17 cellular contexts compared by ENCODE assay signal in the genomic region with DNA sequence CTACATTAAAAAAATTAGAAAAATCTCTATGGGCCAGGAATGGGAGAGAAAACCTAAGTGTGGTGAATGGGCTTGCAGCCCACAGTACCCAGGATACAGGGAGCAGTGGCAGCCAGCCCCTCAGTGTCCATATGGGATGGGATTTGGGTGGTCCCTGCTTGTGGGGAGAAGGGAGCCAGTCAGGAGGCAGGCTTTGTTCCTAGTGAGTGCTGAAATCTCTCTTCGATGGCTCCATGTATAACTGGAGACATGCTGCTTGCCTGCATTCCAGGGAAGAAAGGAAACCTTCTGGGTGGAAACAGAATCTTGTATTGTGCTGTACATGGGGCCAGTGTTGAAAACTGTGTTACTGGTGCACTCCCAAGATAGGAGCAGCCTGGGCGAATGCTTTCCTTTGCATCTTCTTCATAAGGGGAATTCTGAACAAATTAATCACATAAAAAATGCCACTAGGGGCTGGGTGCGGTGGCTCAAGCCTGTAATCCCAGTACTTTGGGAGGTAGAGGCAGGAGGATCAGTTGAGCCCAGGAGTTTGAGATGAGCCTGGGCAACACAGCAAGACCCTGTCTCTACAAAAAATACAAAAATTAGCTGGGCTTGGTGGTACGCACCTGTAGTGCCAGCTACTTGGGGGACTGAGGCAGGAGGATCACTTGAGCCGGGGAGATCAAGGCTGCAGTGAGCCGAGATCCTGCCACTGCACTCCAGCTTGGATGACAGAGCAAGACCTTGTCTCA. TPM values are rescaled to one million over a fixed set of nuclear protein-coding genes. Genes with fewer than 3 reads are reported as not detected.
DNase-seq lines count a peak whose midpoint lies in the region; ATAC-seq and TF ChIP-seq lines count a peak whose summit lies in the region.
"Had no signal": no experiment of that assay in that cellular context is flagged by ENCODE, and none has a peak within 500 bp of the region (broad histone marks: within the 10 kb centered on the region; RNA-seq: fewer than 3 reads in every experiment).

No MANE protein-coding gene starts in this region.

- no peaks in the 10 kb centered on the region for H3K27me3 Mint-ChIP-seq in Caco-2 (ENCODE audit: insufficient read depth, unreplicated experiment)

- peaks cover 22% of the 10 kb centered on the region for H3K4me1 Mint-ChIP-seq in Caco-2 (ENCODE audit: low read depth, unreplicated experiment)
- H3K4me1 Mint-ChIP-seq: activated CD4-positive, alpha-beta T cell treated with anti-CD3 and anti-CD28 coated beads, Interleukin-2, amount 10 ng/mL, durations not matched to agents 24 days and 14 days had no signal

- no peak for TF ChIP-seq CTCF in Caco-2 (IDR thresholded peaks at IDR 0.05; ENCODE audit: insufficient read depth in 1 of 2, low read depth in 1 of 2, low read length in 1 of 2, severe bottlenecking in 1 of 2, unreplicated experiment in 1 of 2)
- no peak for TF ChIP-seq CTCF in fibroblast of the aortic adventitia (IDR thresholded peaks at IDR 0.05; ENCODE audit: insufficient read depth, low read length)

- DNase-seq in Caco-2: no peak
- DNase-seq in NT2/D1 (ENCODE audit: low read depth, low spot score): no peak
- DNase-seq in fibroblast of the aortic adventitia (ENCODE audit: low read depth): peak; percentile 37
- peak in 1 of 2 donors; percentile 17 for DNase-seq in trophoblast cell
- DNase-seq in HCEC 1CT: no peak
- no peak for DNase-seq in activated naive CD4-positive, alpha-beta T cell treated with anti-CD3 and anti-CD28 coated beads, Interleukin-2, amount 50 U/mL, for 72 hours (ENCODE audit: low spot score in 2 of 2)
- DNase-seq: activated CD4-positive, alpha-beta T cell treated with anti-CD3 and anti-CD28 coated beads, Interleukin-2, amount 10 ng/mL, durations not matched to agents 24 days and 14 days; activated T-cell treated with anti-CD3 and anti-CD28 coated beads, Interleukin-2, amount 50 U/mL, for 24 hours; DMS 273 treated with DMSO at 0.1 percent for 48 hours; hippocampal formation; SHP77; stimulated activated CD4-positive, alpha-beta T cell treated with anti-CD3 and anti-CD28 coated beads, Interleukin-4, amount 100 ng/mL, for 4 hours had no signal

- peak overlapping the region; percentile 96 for H2BK12ac ChIP-seq in trophoblast cell (ENCODE audit: low read length)

- H4K91ac ChIP-seq in trophoblast cell (ENCODE audit: low read depth, low read length): peak overlapping the region; percentile 95

- H3K9me3 ChIP-seq in Caco-2 (no peaks in the 10 kb centered on the region), NT2/D1 (ENCODE audit: insufficient read depth, low read length) (no peaks in the 10 kb centered on the region), trophoblast cell (ENCODE audit: insufficient read depth, low read depth, low read length) (no peaks in the 10 kb centered on the region)
- H3K9me3 ChIP-seq: adrenal gland, transverse colon had no signal

- peaks cover 23% of the 10 kb centered on the region for H3K4me1 ChIP-seq in Caco-2
- H3K4me1 ChIP-seq in NT2/D1 (ENCODE audit: insufficient read depth, insufficient read length): peaks cover 15% of the 10 kb centered on the region
- H3K4me1 ChIP-seq in trophoblast cell (ENCODE audit: control insufficient read depth in 1 of 2, insufficient read depth in 2 of 2, low read length in 2 of 2): peaks cover 11 to 17% of the 10 kb centered on the region in 2 experiments
- H3K4me1 ChIP-seq: adrenal gland had no signal

- no peak overlapping the region for H3K23ac ChIP-seq in trophoblast cell (ENCODE audit: low read length)

- H2AK5ac ChIP-seq in trophoblast cell (ENCODE audit: low read length): peak overlapping the region; percentile 95

- H3K4ac ChIP-seq in trophoblast cell (ENCODE audit: low read depth, low read length): peak overlapping the region; percentile 81

- H3K36me3 ChIP-seq in Caco-2 (ENCODE audit: control insufficient read depth, insufficient read depth, low read length): no peaks in the 10 kb centered on the region
- H3K36me3 ChIP-seq in NT2/D1 (ENCODE audit: insufficient read depth, insufficient read length, low read length): peaks cover 12% of the 10 kb centered on the region
- H3K36me3 ChIP-seq in trophoblast cell (ENCODE audit: control insufficient read depth in 1 of 2, insufficient read depth in 2 of 2, low read length in 2 of 2): peaks cover 8 to 9% of the 10 kb centered on the region in 2 experiments
- H3K36me3 ChIP-seq: adrenal gland, transverse colon had no signal

- H3K36me3 Mint-ChIP-seq in Caco-2 (ENCODE audit: insufficient read depth, unreplicated experiment): peaks cover 6% of the 10 kb centered on the region
- H3K36me3 Mint-ChIP-seq in activated naive CD4-positive, alpha-beta T cell treated with anti-CD3 and anti-CD28 coated beads, Interleukin-2, amount 50 U/mL, for 72 hours: no peaks in the 10 kb centered on the region
- H3K36me3 Mint-ChIP-seq: natural killer cell treated with Interleukin-12 subunit alpha and Interleukin-12 subunit beta and Interleukin-15 and Interleukin-18, amount 100 ng/mL, for 72 hours had no signal

- peak overlapping the region; percentile 95 for H2BK120ac ChIP-seq in trophoblast cell (ENCODE audit: insufficient read depth, low read length, poor library complexity)

- no peaks in the 10 kb centered on the region for H3K27me3 ChIP-seq in Caco-2 (replicated peaks; ENCODE audit: control insufficient read depth, insufficient read depth, low read length)
- no peaks in the 10 kb centered on the region for H3K27me3 ChIP-seq in NT2/D1 (ENCODE audit: insufficient read depth, insufficient read length)
- no peaks in the 10 kb centered on the region for H3K27me3 ChIP-seq in trophoblast cell (ENCODE audit: insufficient read depth, low read length)
- H3K27me3 ChIP-seq: adrenal gland, transverse colon had no signal

- peak overlapping the region; percentile 47 for H3K4me2 ChIP-seq in trophoblast cell (ENCODE audit: low read length)

- POLR2A ChIA-PET in Caco-2 (lab: Charles Lee): interaction anchor here (1.2 kb wide), 1 partner anchor 33 kb away, joined by 5 read pairs; no protein-coding TSS in a partner anchor

- BruUV-seq in Caco-2 (replicated peaks; lab: Mats Ljungman, UMichigan): TSS peak; percentile 91

- H4K8ac ChIP-seq in trophoblast cell (ENCODE audit: low read depth, low read length): peak overlapping the region; percentile 86

- CTCF ChIA-PET in Caco-2 (lab: Charles Lee): no interaction called here

- H3K27ac ChIP-seq in trophoblast cell (ENCODE audit: low read depth, low read length): peak overlapping the region; percentile 65
- H3K27ac ChIP-seq: adrenal gland had no signal

- ATAC-seq in HG02571 (IDR thresholded peaks at IDR 0.05; ENCODE audit: unreplicated experiment) (no peak), GM19455 (IDR thresholded peaks at IDR 0.05; ENCODE audit: unreplicated experiment) (no peak)
- no peak for ATAC-seq in activated naive CD4-positive, alpha-beta T cell treated with anti-CD3 and anti-CD28 coated beads, Interleukin-2, amount 50 U/mL, for 72 hours

- intact Hi-C loops in Caco-2 (cut with micrococcal nuclease; ENCODE audit: unreplicated experiment): no loop called here

- H3K79me1 ChIP-seq in trophoblast cell (ENCODE audit: low read length): peaks cover 10% of the 10 kb centered on the region

- H3K9ac ChIP-seq in NT2/D1 (ENCODE audit: insufficient read length, low read depth) (peak overlapping the region; percentile 37), trophoblast cell (ENCODE audit: low read length) (no peak overlapping the region)

- H2BK5ac ChIP-seq in trophoblast cell (ENCODE audit: low read depth, low read length, poor library complexity): peak overlapping the region; percentile 66

- H3K18ac ChIP-seq in trophoblast cell (ENCODE audit: low read length): peak overlapping the region; percentile 95

- peaks cover 2% of the 10 kb centered on the region for H3K79me2 ChIP-seq in trophoblast cell (ENCODE audit: control insufficient read depth, insufficient read depth, low read length, poor library complexity)

- WGBS in trophoblast cell (ENCODE audit: extremely low coverage, insufficient coverage, insufficient read length): no CpG with 5 or more reads among the region's 6 CpGs

- peak overlapping the region; percentile 70 for H3K4me3 Mint-ChIP-seq in Caco-2 (ENCODE audit: unreplicated experiment)
- H3K4me3 Mint-ChIP-seq: activated CD4-positive, alpha-beta T cell treated with anti-CD3 and anti-CD28 coated beads, Interleukin-2, amount 10 ng/mL, durations not matched to agents 24 days and 14 days; activated T-cell treated with anti-CD3 and anti-CD28 coated beads, Interleukin-2, amount 50 U/mL, for 24 hours; natural killer cell treated with Interleukin-12 subunit alpha and Interleukin-12 subunit beta and Interleukin-15 and Interleukin-18, amount 100 ng/mL, for 72 hours had no signal

- H3K14ac ChIP-seq in trophoblast cell (ENCODE audit: low read length): peak overlapping the region; percentile 91

- peak overlapping the region; percentile 78 for H2AFZ ChIP-seq in trophoblast cell (ENCODE audit: insufficient read depth, low read length, poor library complexity)

- peak overlapping the region; percentile 98 for H3K27ac Mint-ChIP-seq in Caco-2 (ENCODE audit: unreplicated experiment)
- H3K27ac Mint-ChIP-seq in activated naive CD4-positive, alpha-beta T cell treated with anti-CD3 and anti-CD28 coated beads, Interleukin-2, amount 50 U/mL, for 72 hours: peak overlapping the region in 1 of 2 donors; percentile 39
- H3K27ac Mint-ChIP-seq: activated CD4-positive, alpha-beta T cell treated with anti-CD3 and anti-CD28 coated beads, Interleukin-2, amount 10 ng/mL, durations not matched to agents 24 days and 14 days; activated T-cell treated with anti-CD3 and anti-CD28 coated beads, Interleukin-2, amount 50 U/mL, for 24 hours; natural killer cell treated with Interleukin-12 subunit alpha and Interleukin-12 subunit beta and Interleukin-15 and Interleukin-18, amount 100 ng/mL, for 72 hours had no signal

- no peaks in the 10 kb centered on the region for H3K9me3 Mint-ChIP-seq in Caco-2 (ENCODE audit: unreplicated experiment)
- no peaks in the 10 kb centered on the region for H3K9me3 Mint-ChIP-seq in activated naive CD4-positive, alpha-beta T cell treated with anti-CD3 and anti-CD28 coated beads, Interleukin-2, amount 50 U/mL, for 72 hours
- H3K9me3 Mint-ChIP-seq: activated CD4-positive, alpha-beta T cell treated with anti-CD3 and anti-CD28 coated beads, Interleukin-2, amount 10 ng/mL, durations not matched to agents 24 days and 14 days; activated T-cell treated with anti-CD3 and anti-CD28 coated beads, Interleukin-2, amount 50 U/mL, for 24 hours; natural killer cell treated with Interleukin-12 subunit alpha and Interleukin-12 subunit beta and Interleukin-15 and Interleukin-18, amount 100 ng/mL, for 72 hours had no signal

- H3K4me3 ChIP-seq in Caco-2 (ENCODE audit: low read depth, low read length) (no peak overlapping the region), NT2/D1 (ENCODE audit: insufficient read length, low read depth) (no peak overlapping the region), fibroblast of the aortic adventitia (ENCODE audit: low read depth, low read length) (no peak overlapping the region), trophoblast cell (ENCODE audit: low read depth, low read length) (no peak overlapping the region)
- H3K4me3 ChIP-seq: adrenal gland, transverse colon had no signal

- H4K12ac ChIP-seq in trophoblast cell (ENCODE audit: low read depth, low read length): peak overlapping the region; percentile 59

RNA-seq across cellular contexts. Expression of a gene that starts 36.0 kb away (rescaled TPM):
- 32.9 and 41.4 TPM in 2 replicates for total RNA-seq in Caco-2 (2022)
- total RNA-seq in fibroblast of the aortic adventitia (ENCODE audit: low replicate concordance): 25.8 and 36.6 TPM in 2 replicates
- 33.5 and 35.1 TPM in 2 replicates for polyA plus RNA-seq in trophoblast cell (2013)
- total RNA-seq in activated naive CD4-positive, alpha-beta T cell treated with anti-CD3 and anti-CD28 coated beads, Interleukin-2, amount 50 U/mL, for 72 hours: 1 to 10 TPM in 1 of 2 donors, not detected in 1; 2.0 TPM

RNA-seq across cellular contexts. Expression of a gene that starts 41.6 kb away (rescaled TPM):
- total RNA-seq in Caco-2 (2022): 21.5 and 23.1 TPM in 2 replicates
- 17.7 and 23.1 TPM in 2 replicates for total RNA-seq in fibroblast of the aortic adventitia (ENCODE audit: low replicate concordance)
- 17.6 and 18.9 TPM in 2 replicates for polyA plus RNA-seq in trophoblast cell (2013)
- total RNA-seq in activated naive CD4-positive, alpha-beta T cell treated with anti-CD3 and anti-CD28 coated beads, Interleukin-2, amount 50 U/mL, for 72 hours: 10 to 100 TPM; 25.7 to 33.0 TPM
